In the genomic region with DNA sequence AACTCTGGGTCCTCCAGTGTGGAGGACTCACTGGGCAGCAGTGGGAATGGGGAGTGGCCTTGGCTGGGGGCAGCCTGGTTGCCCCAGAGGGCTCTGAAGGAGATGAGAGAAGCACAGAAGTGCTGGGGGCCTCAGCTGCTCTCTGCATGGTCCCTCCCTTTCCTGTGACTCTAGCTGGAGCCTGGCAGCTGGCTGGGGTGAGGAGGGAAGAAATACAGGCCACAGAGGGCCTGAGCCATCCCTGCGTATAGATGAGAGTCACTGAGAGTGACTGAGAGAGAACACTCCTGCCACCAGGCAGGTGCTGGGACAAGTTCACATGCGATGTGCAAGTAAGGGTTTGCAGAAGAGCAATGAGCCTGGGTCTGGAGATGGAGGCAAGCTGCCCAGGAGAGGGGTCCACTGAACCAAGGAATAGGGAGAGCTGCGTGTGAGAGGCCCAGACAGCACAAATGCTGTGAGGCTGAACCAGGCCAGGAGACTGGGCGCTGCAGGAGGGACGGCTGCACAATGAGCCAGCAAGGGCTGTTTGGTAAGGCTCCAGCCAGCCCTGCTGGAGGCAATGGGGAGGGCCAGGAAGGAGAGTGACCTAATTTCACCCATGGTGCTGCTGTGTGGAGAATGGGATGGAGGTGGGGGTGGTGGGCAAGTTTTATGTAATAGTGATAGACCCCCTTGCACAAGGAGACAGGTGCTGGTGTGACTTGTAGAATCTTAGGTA, we compare ENCODE assay signal across 16 cellular contexts.
A peak's percentile ranks its signal among the peaks of the same experiment; 100 is the strongest.
DNase-seq lines count a peak whose midpoint lies in the region; ATAC-seq and TF ChIP-seq lines count a peak whose summit lies in the region.
"Had no signal": no experiment of that assay in that cellular context is flagged by ENCODE, and none has a peak within 500 bp of the region (broad histone marks: within the 10 kb centered on the region; RNA-seq: fewer than 3 reads in every experiment).

No MANE protein-coding gene starts in this region.

- no peaks in the 10 kb centered on the region for H3K9me3 Mint-ChIP-seq in mesothelial cell of epicardium

- intact Hi-C loops in left cardiac atrium (cut with DNase I) = no loop called here
- intact Hi-C loops in sciatic nerve (cut with DNase I) = no loop called here

- H3K4me1 Mint-ChIP-seq in mesothelial cell of epicardium = peaks cover 8% of the 10 kb centered on the region
- H3K4me1 Mint-ChIP-seq: CD4-positive, alpha-beta memory T cell had no signal

- H3K4me3 Mint-ChIP-seq in mesothelial cell of epicardium = no peak overlapping the region

- ATAC-seq in left cardiac atrium (peak; percentile 78 to 83), sciatic nerve (peak; percentile 50), GM21447 (IDR thresholded peaks at IDR 0.05; ENCODE audit: unreplicated experiment) (no peak)
- ATAC-seq: activated CD4-positive, CD25-positive, alpha-beta regulatory T cell treated with anti-CD3 and anti-CD28 coated beads, Interleukin-2, amount 50 U/mL, for 24 hours had no signal

- peaks cover 37% of the 10 kb centered on the region for H3K27me3 Mint-ChIP-seq in mesothelial cell of epicardium (ENCODE audit: low read depth)

- no peaks in the 10 kb centered on the region for H3K36me3 Mint-ChIP-seq in mesothelial cell of epicardium
- H3K36me3 Mint-ChIP-seq: CD4-positive, alpha-beta memory T cell had no signal

- no peak for TF ChIP-seq CTCF in mesothelial cell of epicardium (IDR thresholded peaks at IDR 0.05; ENCODE audit: unreplicated experiment)

- no peak overlapping the region for H3K27ac Mint-ChIP-seq in mesothelial cell of epicardium
- H3K27ac Mint-ChIP-seq: CD4-positive, alpha-beta memory T cell had no signal

- peak; percentile 42 for DNase-seq in NCI-H146 (lab: John Stamatoyannopoulos, UW)
- no peak for DNase-seq in NCI-H146 treated with DMSO at 0.1 percent for 48 hours (lab: John Stamatoyannopoulos, UW; ENCODE audit: unreplicated experiment)
- DNase-seq in anterior cingulate cortex (lab: John Stamatoyannopoulos, UW) = peak in 36 of 58 donors; percentile 5 to 69 (median 30)
- peak; percentile 35 for DNase-seq in left cardiac atrium
- DNase-seq in sciatic nerve (ENCODE audit: low spot score) = no peak
- DNase-seq in mesothelial cell of epicardium (ENCODE audit: low spot score in 2 of 2, unreplicated experiment in 2 of 2) = no peak
- DNase-seq in NCI-H1048 (lab: John Stamatoyannopoulos, UW) = no peak
- DNase-seq: 8988T; activated CD8-positive, alpha-beta memory T cell treated with anti-CD3 and anti-CD28 coated beads, Interleukin-2, amount 50 U/mL, for 48 hours; activated naive CD4-positive, alpha-beta T cell treated with anti-CD3 and anti-CD28 coated beads, Interleukin-2, amount 50 U/mL, for 16 hours; CD4-positive, alpha-beta memory T cell; GF-D8; MM.1S; stimulated activated CD4-positive, alpha-beta T cell treated with anti-CD3 and anti-CD28 coated beads, Interleukin-4, amount 100 ng/mL, for 1 hour had no signal

Comparison
In these comparisons a context has a peak if more than half of its experiments do, and no peak if none do; other contexts are left out.
1. DNase-seq: peak in NCI-H146 (single experiment), anterior cingulate cortex (36 of 58) and left cardiac atrium (single experiment); none in NCI-H146 treated with DMSO at 0.1 percent for 48 hours (single experiment), sciatic nerve (single experiment), mesothelial cell of epicardium (0 of 2) and NCI-H1048 (single experiment).